30 cellular contexts compared by ENCODE assay signal in genomic region chr6:44949595-44950201, GRCh38.
DNase-seq lines count a peak whose midpoint lies in the region; ATAC-seq, FAIRE-seq and TF ChIP-seq lines count a peak whose summit lies in the region.
"Had no signal": no experiment of that assay in that cellular context is flagged by ENCODE, and none has a peak within 500 bp of the region (broad histone marks: within the 10 kb centered on the region; RNA-seq: fewer than 3 reads in every experiment).

No MANE protein-coding gene starts in this region.

- no peaks in the 10 kb centered on the region for H4K20me1 ChIP-seq in HepG2 (ENCODE audit: insufficient read depth, low read length)
- H4K20me1 ChIP-seq in astrocyte (ENCODE audit: insufficient read depth, low read length), result no peaks in the 10 kb centered on the region
- H4K20me1 ChIP-seq: BLaER1 had no signal

- H3K36me3 ChIP-seq in HepG2 (replicated peaks in 1 of 2; ENCODE audit: control insufficient read depth in 1 of 2, insufficient read depth in 2 of 2, low read length in 2 of 2) (peaks cover 0 to 4% of the 10 kb centered on the region in 2 experiments; a peak in 1 of 5 replicates), right lobe of liver (no peaks in the 10 kb centered on the region), astrocyte (ENCODE audit: insufficient read depth, low read length) (no peaks in the 10 kb centered on the region), mesendoderm (ENCODE audit: control insufficient read depth, insufficient read depth, low read length) (no peaks in the 10 kb centered on the region), MG63 (no peaks in the 10 kb centered on the region)
- H3K36me3 ChIP-seq: BE2C had no signal

- no peaks in the 10 kb centered on the region for H3K27me3 ChIP-seq in HepG2 (ENCODE audit: control insufficient read depth in 1 of 2, insufficient read depth in 2 of 2, low read length in 2 of 2)
- no peaks in the 10 kb centered on the region for H3K27me3 ChIP-seq in right lobe of liver
- H3K27me3 ChIP-seq in astrocyte (ENCODE audit: insufficient read depth, low read length), result no peaks in the 10 kb centered on the region
- H3K27me3 ChIP-seq in mesendoderm (ENCODE audit: insufficient read depth, low read length, poor library complexity), result no peaks in the 10 kb centered on the region
- 0 out of 2 replicates have a peak, but pooled peaks cover 2% of the 10 kb centered on the region for H3K27me3 ChIP-seq in MG63
- H3K27me3 ChIP-seq: BE2C, BLaER1 had no signal

- in situ Hi-C loops in HepG2 (cut with HindIII; ENCODE audit: extremely low pct_ligation_motif_present, low pct_unique_long_range_greater_than_20kb), result no loop called here

- H2AK5ac ChIP-seq in mesendoderm (ENCODE audit: low read length), result no peak overlapping the region

- no peak overlapping the region for H3K4me2 ChIP-seq in HepG2 (ENCODE audit: low read depth, low read length)
- H3K4me2 ChIP-seq in astrocyte (ENCODE audit: low read length), result no peak overlapping the region
- H3K4me2 ChIP-seq in mesendoderm (ENCODE audit: low read length), result no peak overlapping the region
- H3K4me2 ChIP-seq: BLaER1 had no signal

- H3K56ac ChIP-seq in mesendoderm (ENCODE audit: low read length), result no peak overlapping the region

- no peak overlapping the region for H2BK15ac ChIP-seq in mesendoderm (replicated peaks; ENCODE audit: low read depth)

- H3K18ac ChIP-seq in mesendoderm (ENCODE audit: low read length), result no peak overlapping the region

- intact Hi-C loops in HepG2 (cut with micrococcal nuclease; ENCODE audit: unreplicated experiment) (no loop called here), right lobe of liver (cut with DNase I) (no loop called here)

- no peak for ATAC-seq in HepG2
- no peak for ATAC-seq in right lobe of liver
- ATAC-seq in stimulated activated effector memory CD8-positive, alpha-beta T cell treated with anti-CD3 and anti-CD28 coated beads, Interleukin-12 subunit alpha, Interleukin-12 subunit beta, amount 100 ng/mL, for 72 hours, result peak; percentile 61
- ATAC-seq: GM12878 had no signal

- no peak overlapping the region for H3K4me3 Mint-ChIP-seq in astrocyte (ENCODE audit: unreplicated experiment)
- H3K4me3 Mint-ChIP-seq in stimulated activated effector memory CD8-positive, alpha-beta T cell treated with anti-CD3 and anti-CD28 coated beads, Interleukin-12 subunit alpha, Interleukin-12 subunit beta, amount 100 ng/mL, for 72 hours, result no peak overlapping the region
- H3K4me3 Mint-ChIP-seq: CD14-positive monocyte; CD4-positive, alpha-beta memory T cell; CD4-positive, CD25-positive, alpha-beta regulatory T cell; CD8-positive, alpha-beta memory T cell had no signal

- POLR2A ChIA-PET in HepG2 (lab: Yijun Ruan, JAX), result interaction anchor here (0.7 to 1.1 kb wide), 2 partner anchors 28 to 122 kb away, joined by 3 read pairs; no protein-coding TSS in a partner anchor

- no peak overlapping the region for H2BK120ac ChIP-seq in mesendoderm (ENCODE audit: low read depth, low read length)

- no peaks in the 10 kb centered on the region for H3K79me1 ChIP-seq in mesendoderm (ENCODE audit: low read length)

- H3K4me1 ChIP-seq in HepG2 (ENCODE audit: insufficient read depth, low read length) (peaks cover 17% of the 10 kb centered on the region), right lobe of liver (no peaks in the 10 kb centered on the region), astrocyte (ENCODE audit: insufficient read depth, low read length) (no peaks in the 10 kb centered on the region), mesendoderm (ENCODE audit: control insufficient read depth, low read depth, low read length) (no peaks in the 10 kb centered on the region)
- H3K4me1 ChIP-seq: BE2C, BLaER1 had no signal

- H2AFZ ChIP-seq in HepG2 (ENCODE audit: low read length) (no peak overlapping the region), astrocyte (ENCODE audit: low read depth, low read length) (no peak overlapping the region)

- H3K4me1 Mint-ChIP-seq in astrocyte (ENCODE audit: low read depth, unreplicated experiment), result peaks cover 2% of the 10 kb centered on the region
- H3K4me1 Mint-ChIP-seq in stimulated activated effector memory CD8-positive, alpha-beta T cell treated with anti-CD3 and anti-CD28 coated beads, Interleukin-12 subunit alpha, Interleukin-12 subunit beta, amount 100 ng/mL, for 72 hours, result no peaks in the 10 kb centered on the region
- H3K4me1 Mint-ChIP-seq: CD14-positive monocyte had no signal

- no peak overlapping the region for H2BK5ac ChIP-seq in mesendoderm (ENCODE audit: low read length)

- TF ChIP-seq EP300 in HepG2 (IDR thresholded peaks at IDR 0.05; ENCODE audit: low read depth in 2 of 2, low read length in 2 of 2) (no peak), HepG2 (CRISPR knock-in tag; IDR thresholded peaks at IDR 0.05; ENCODE audit: borderline replicate concordance) (no peak)

- no peaks in the 10 kb centered on the region for H3K79me2 ChIP-seq in HepG2 (ENCODE audit: insufficient read depth, low read length)
- H3K79me2 ChIP-seq in astrocyte (ENCODE audit: insufficient read depth, low read length), result no peaks in the 10 kb centered on the region
- no peaks in the 10 kb centered on the region for H3K79me2 ChIP-seq in mesendoderm (ENCODE audit: control insufficient read depth, insufficient read depth, low read length)

- no peak for TF ChIP-seq POLR2A in HepG2 (IDR thresholded peaks at IDR 0.05; ENCODE audit: insufficient read depth in 1 of 2, low read depth in 2 of 2, low read length in 2 of 2)
- no peak for TF ChIP-seq POLR2A in right lobe of liver (IDR thresholded peaks at IDR 0.05)

- FAIRE-seq in HepG2 (lab: Jason Lieb, UNC), result no peak
- peak; percentile 56 for FAIRE-seq in astrocyte (lab: Jason Lieb, UNC)
- FAIRE-seq: A204.1, GM12878, GM12892, GM18507, GM19239 had no signal

- peaks cover 16% of the 10 kb centered on the region for H3K9me3 Mint-ChIP-seq in astrocyte (ENCODE audit: unreplicated experiment)
- H3K9me3 Mint-ChIP-seq in stimulated activated effector memory CD8-positive, alpha-beta T cell treated with anti-CD3 and anti-CD28 coated beads, Interleukin-12 subunit alpha, Interleukin-12 subunit beta, amount 100 ng/mL, for 72 hours, result peaks cover 4% of the 10 kb centered on the region

- no peak for TF ChIP-seq RAD21 in HepG2 (CRISPR knock-in tag; IDR thresholded peaks at IDR 0.05)

- H3K27me3 Mint-ChIP-seq in astrocyte (ENCODE audit: low read depth, unreplicated experiment), result no peaks in the 10 kb centered on the region
- H3K27me3 Mint-ChIP-seq: CD4-positive, alpha-beta memory T cell; CD4-positive, CD25-positive, alpha-beta regulatory T cell; CD8-positive, alpha-beta memory T cell had no signal

- H4K5ac ChIP-seq in mesendoderm (ENCODE audit: low read length), result no peak overlapping the region

- CTCF ChIA-PET in HepG2 (lab: Yijun Ruan, JAX; ENCODE audit: low intra/inter-chr PET ratio, low total read pairs), result no interaction called here

- no peak overlapping the region for H3K27ac Mint-ChIP-seq in astrocyte (ENCODE audit: unreplicated experiment)
- no peak overlapping the region for H3K27ac Mint-ChIP-seq in stimulated activated effector memory CD8-positive, alpha-beta T cell treated with anti-CD3 and anti-CD28 coated beads, Interleukin-12 subunit alpha, Interleukin-12 subunit beta, amount 100 ng/mL, for 72 hours
- H3K27ac Mint-ChIP-seq: CD14-positive monocyte; CD4-positive, alpha-beta memory T cell; CD4-positive, CD25-positive, alpha-beta regulatory T cell; CD8-positive, alpha-beta memory T cell had no signal

- peaks cover 12% of the 10 kb centered on the region for H3K9me3 ChIP-seq in HepG2 (ENCODE audit: low read length)
- peaks cover 0 to 4% (median 0%) of the 10 kb centered on the region in 4 donors for H3K9me3 ChIP-seq in right lobe of liver
- no peaks in the 10 kb centered on the region for H3K9me3 ChIP-seq in astrocyte (ENCODE audit: insufficient read depth, low read depth, low read length)
- peaks cover 38% of the 10 kb centered on the region for H3K9me3 ChIP-seq in MG63
- H3K9me3 ChIP-seq: BE2C had no signal

- H3K4me3 ChIP-seq in HepG2 (replicated peaks in 1 of 3; ENCODE audit: insufficient read depth in 1 of 3, low read depth in 2 of 3, low read length in 3 of 3) (no peak overlapping the region), right lobe of liver (no peak overlapping the region), astrocyte (ENCODE audit: insufficient read depth, low read depth, low read length) (no peak overlapping the region), mesendoderm (ENCODE audit: low read length) (no peak overlapping the region), MG63 (no peak overlapping the region)
- H3K4me3 ChIP-seq: BLaER1, GM12878 had no signal

- DNase-seq in HepG2 (ENCODE audit: low spot score) (no peak), right lobe of liver (no peak), OCI-M1 (lab: John Stamatoyannopoulos, UW) (peak; percentile 30), astrocyte (ENCODE audit: low read depth) (no peak), mesendoderm (no peak), MG63 (no peak), GM19238 (ENCODE audit: insufficient read length, low spot score) (no peak)
- no peak for DNase-seq in stimulated activated effector memory CD8-positive, alpha-beta T cell treated with anti-CD3 and anti-CD28 coated beads, Interleukin-12 subunit alpha, Interleukin-12 subunit beta, amount 100 ng/mL, for 72 hours (ENCODE audit: low spot score in 2 of 2)
- DNase-seq: 8988T; ACHN; BE2C; C1 segment of cervical spinal cord; CD4-positive, alpha-beta memory T cell; CD4-positive, CD25-positive, alpha-beta regulatory T cell; CD8-positive, alpha-beta memory T cell; COR-L47; DMS 273 treated with DMSO at 0.1 percent for 48 hours; DMS153; DMS53; DMS79; DND-41; EL; GDM1 had no signal

- peaks cover 21% of the 10 kb centered on the region for H3K36me3 Mint-ChIP-seq in astrocyte (ENCODE audit: low read depth, unreplicated experiment)
- no peaks in the 10 kb centered on the region for H3K36me3 Mint-ChIP-seq in stimulated activated effector memory CD8-positive, alpha-beta T cell treated with anti-CD3 and anti-CD28 coated beads, Interleukin-12 subunit alpha, Interleukin-12 subunit beta, amount 100 ng/mL, for 72 hours

- no peak overlapping the region for H3K27ac ChIP-seq in HepG2 (ENCODE audit: extremely low read length, insufficient read depth, low read length)
- no peak overlapping the region for H3K27ac ChIP-seq in right lobe of liver
- H3K27ac ChIP-seq in astrocyte (ENCODE audit: low read depth, low read length), result no peak overlapping the region
- no peak overlapping the region for H3K27ac ChIP-seq in mesendoderm (ENCODE audit: low read depth, low read length)
- H3K27ac ChIP-seq: BLaER1 had no signal

- BruUV-seq in HepG2 (replicated peaks; lab: Mats Ljungman, UMichigan), result no TSS peak

- no peak overlapping the region for H4K8ac ChIP-seq in mesendoderm (ENCODE audit: low read depth, low read length)

- no peak overlapping the region for H3K23ac ChIP-seq in mesendoderm (ENCODE audit: low read length)

- TF ChIP-seq CTCF in HepG2 (CRISPR knock-in tag; IDR thresholded peaks at IDR 0.05) (no peak), right lobe of liver (IDR thresholded peaks at IDR 0.05) (no peak), astrocyte (IDR thresholded peaks at IDR 0.05; ENCODE audit: insufficient read depth, low read depth, low read length) (no peak)

- no peak overlapping the region for H3K4ac ChIP-seq in mesendoderm (ENCODE audit: low read depth, low read length)

- H3K9ac ChIP-seq in HepG2 (ENCODE audit: insufficient read depth, low read depth, low read length), result no peak overlapping the region
- H3K9ac ChIP-seq in astrocyte (ENCODE audit: low read length), result no peak overlapping the region
- H3K9ac ChIP-seq in mesendoderm (ENCODE audit: low read length), result no peak overlapping the region
- H3K9ac ChIP-seq: BLaER1 had no signal

TF ChIP-seq in HepG2, 621 proteins besides CTCF, POLR2A, EP300 and RAD21 (continues in another document):
- peak; percentile 69 for TF ChIP-seq ZNF7 (CRISPR knock-in tag; IDR thresholded peaks at IDR 0.05)
